In genomic region chr20:49676581-49677291, GRCh38 we compare ENCODE assay signal across 8 cellular contexts. TPM values are rescaled to one million over a fixed set of nuclear protein-coding genes. Genes with fewer than 3 reads are reported as not detected.
DNase-seq lines count a peak whose midpoint lies in the region; ATAC-seq, FAIRE-seq and TF ChIP-seq lines count a peak whose summit lies in the region.

No MANE protein-coding gene starts in this region.

- peak overlapping the region; percentile 75 for H3K27ac ChIP-seq in K562 (ENCODE audit: extremely low read depth, low read depth, low read length)

- no peak for TF ChIP-seq RAD21 in K562 (CRISPR knock-in tag; conservative IDR thresholded peaks at IDR 0.05 in 1 of 2, IDR thresholded peaks at IDR 0.05 in 1 of 2)

- intact Hi-C loops in K562 (cut with micrococcal nuclease), result no loop called here

- no peaks in the 10 kb centered on the region for H3K36me3 Mint-ChIP-seq in mesothelial cell of epicardium

- no peak overlapping the region for H3K4me3 ChIP-seq in K562

- DNase-seq in activated T-cell treated with anti-CD3 and anti-CD28 coated beads, Interleukin-2, amount 50 U/mL, for 1 hour, result peak; percentile 24
- DNase-seq in activated T-cell treated with anti-CD3 and anti-CD28 coated beads for 4 hours, result no peak
- peak; percentile 79 for DNase-seq in RCC 7860 (ENCODE audit: low spot score)
- peak; percentile 37 to 66 (median 49) for DNase-seq in K562 (ENCODE audit: extremely low read depth in 1 of 4, low spot score in 3 of 4)
- no peak for DNase-seq in mesothelial cell of epicardium (ENCODE audit: low spot score in 2 of 2, unreplicated experiment in 2 of 2)
- no peak for DNase-seq in GM19240 (ENCODE audit: insufficient read length, low spot score)

- BruUV-seq in K562 (replicated peaks; lab: Mats Ljungman, UMichigan), result no TSS peak

- H2AFZ ChIP-seq in K562 (ENCODE audit: low read depth, low read length), result no peak overlapping the region

- peak; percentile 41 for ATAC-seq in HG02938 (IDR thresholded peaks at IDR 0.05; ENCODE audit: unreplicated experiment)
- ATAC-seq in K562, result peak; percentile 68
- ATAC-seq in GM21360 (IDR thresholded peaks at IDR 0.05; ENCODE audit: unreplicated experiment), result no peak

- H3K4me1 Mint-ChIP-seq in mesothelial cell of epicardium, result peaks cover 73% of the 10 kb centered on the region

- no peaks in the 10 kb centered on the region for H3K9me3 ChIP-seq in K562 (replicated peaks; ENCODE audit: control insufficient read depth, insufficient read depth, low read depth, low read length)

- peaks cover 9% of the 10 kb centered on the region; the same call in 1 of the 2 replicates for H4K20me1 ChIP-seq in K562 (replicated peaks; ENCODE audit: control insufficient read depth, insufficient read depth, low read length)

- no peak for TF ChIP-seq POLR2A in K562 (conservative IDR thresholded peaks at IDR 0.05)

- peaks cover 13 to 69% of the 10 kb centered on the region in 2 experiments for H3K4me1 ChIP-seq in K562 (replicated peaks in 1 of 2; ENCODE audit: control insufficient read depth in 2 of 2, insufficient read depth in 2 of 2, low read length in 2 of 2)

- WGBS in K562 (ENCODE audit: insufficient coverage, low coverage, missing lambda C conversion rate), result 11% methylated on average over 5 of the region's 6 CpGs

- H3K4me2 ChIP-seq in K562 (ENCODE audit: insufficient read depth, low read length), result peak overlapping the region; percentile 49

- H3K27me3 Mint-ChIP-seq in mesothelial cell of epicardium (ENCODE audit: low read depth), result no peaks in the 10 kb centered on the region

- in situ Hi-C loops in K562 (cut with MboI), result no loop called here

- POLR2A ChIA-PET in K562 (lab: Yijun Ruan, JAX), result interaction anchor here (0.6 to 2.1 kb wide), 4 partner anchors 10 to 31 kb away, joined by 5 to 17 read pairs (median 6); no protein-coding TSS in a partner anchor

- H3K27ac Mint-ChIP-seq in mesothelial cell of epicardium, result peak overlapping the region; percentile 68

- H3K4me3 Mint-ChIP-seq in mesothelial cell of epicardium, result no peak overlapping the region

- CTCF ChIA-PET in K562 (lab: Yijun Ruan, JAX; ENCODE audit: low intra/inter-chr PET ratio), result no interaction called here

- no peaks in the 10 kb centered on the region for H3K9me3 Mint-ChIP-seq in mesothelial cell of epicardium

- TF ChIP-seq CTCF in K562 (IDR thresholded peaks at IDR 0.05 in 2 of 3, conservative IDR thresholded peaks at IDR 0.05 in 1 of 3; ENCODE audit: insufficient read depth in 2 of 3, low read depth in 1 of 3, low read length in 3 of 3) (no peak), mesothelial cell of epicardium (IDR thresholded peaks at IDR 0.05; ENCODE audit: unreplicated experiment) (no peak)

- TF ChIP-seq EP300 in K562 (IDR thresholded peaks at IDR 0.05; ENCODE audit: low read length), result no peak

- H3K79me2 ChIP-seq in K562 (ENCODE audit: control insufficient read depth, insufficient read depth, low read length), result peaks cover 97% of the 10 kb centered on the region

- H3K9me1 ChIP-seq in K562 (ENCODE audit: control insufficient read depth, insufficient read depth, low read length), result no peaks in the 10 kb centered on the region

- no peaks in the 10 kb centered on the region; the same call in 2 of the 3 replicates for H3K36me3 ChIP-seq in K562 (ENCODE audit: control insufficient read depth, insufficient read depth, low read length)

- peak overlapping the region; percentile 38 to 52; a peak in 3 of 4 replicates for H3K9ac ChIP-seq in K562 (ENCODE audit: insufficient read depth in 1 of 2, low read depth in 2 of 2, low read length in 2 of 2)

- H3K27me3 ChIP-seq in K562 (ENCODE audit: control insufficient read depth in 2 of 2, insufficient read depth in 2 of 2, low read length in 2 of 2), result no peaks in the 10 kb centered on the region

- FAIRE-seq in RCC 7860 (lab: Jason Lieb, UNC), result peak; percentile 90
- FAIRE-seq in K562 (lab: Jason Lieb, UNC), result peak; percentile 71

TF ChIP-seq in K562, 482 proteins besides CTCF, POLR2A, EP300 and RAD21 (continues in another document):
- peak; percentile 51; the same call in 1 of the 2 replicates for TF ChIP-seq NFRKB (IDR thresholded peaks at IDR 0.05; ENCODE audit: low read depth)
- no peak for TF ChIP-seq RBM25 (IDR thresholded peaks at IDR 0.05; ENCODE audit: low read depth, low read length, severe bottlenecking)
- TF ChIP-seq NFE2 (IDR thresholded peaks at IDR 0.05; ENCODE audit: low read depth), result peak; percentile 96
- TF ChIP-seq HMBOX1 (IDR thresholded peaks at IDR 0.05), result peak; percentile 10; the same call in 1 of the 2 replicates
- TF ChIP-seq USF2 (CRISPR knock-in tag; IDR thresholded peaks at IDR 0.05), result no peak
- no peak for TF ChIP-seq NR2C1 (IDR thresholded peaks at IDR 0.05)
- TF ChIP-seq NR2C1 (tag; IDR thresholded peaks at IDR 0.05), result no peak
- no peak for TF ChIP-seq MTA3 (IDR thresholded peaks at IDR 0.05; ENCODE audit: borderline replicate concordance)
- TF ChIP-seq ATF4 (CRISPR knock-in tag; IDR thresholded peaks at IDR 0.05), result 0 out of 2 replicates have a peak, but pooled peaks have one; percentile 12
- TF ChIP-seq KDM2B (CRISPR knock-in tag; IDR thresholded peaks at IDR 0.05), result no peak
- no peak for TF ChIP-seq ZBTB26 (CRISPR knock-in tag; IDR thresholded peaks at IDR 0.05)
- peak; percentile 97 for TF ChIP-seq MAFK (IDR thresholded peaks at IDR 0.05; ENCODE audit: low read length)
- no peak for TF ChIP-seq MYNN (IDR thresholded peaks at IDR 0.05)
- TF ChIP-seq MYNN (CRISPR knock-in tag; IDR thresholded peaks at IDR 0.05), result no peak
- TF ChIP-seq MAFF (IDR thresholded peaks at IDR 0.05; ENCODE audit: low read length), result peak; percentile 97
- no peak for TF ChIP-seq MYC (IDR thresholded peaks at IDR 0.05; ENCODE audit: low read depth, low read length)
- TF ChIP-seq MYC (CRISPR knock-in tag; IDR thresholded peaks at IDR 0.05; ENCODE audit: borderline replicate concordance, low read depth), result no peak
- TF ChIP-seq ZNF3 (CRISPR knock-in tag; IDR thresholded peaks at IDR 0.05), result no peak

RNA-seq across cellular contexts. Expression of gene B4GALT5, which starts 36.9 kb away (rescaled TPM):
- total RNA-seq in K562 (2011; cell fraction: chromatin; rRNA removed; ENCODE audit: low replicate concordance), result 25.2 and 26.6 TPM in 2 replicates
- 24.6 and 27.5 TPM in 2 replicates for total RNA-seq in K562 (2011; cell fraction: nucleolus; rRNA removed)
- 39.2 and 61.3 TPM in 2 replicates for total RNA-seq in K562 (2011; cell fraction: nucleoplasm; rRNA removed)
- 8.5 and 9.6 TPM in 2 replicates for total RNA-seq in K562 (2014; rRNA removed)
- 23.4 and 24.2 TPM in 2 replicates for total RNA-seq in K562 (2014; rRNA removed; fragmentation: Illumina TruSeq; extraction: Trizol)
- 24.1 and 25.4 TPM in 2 replicates for total RNA-seq in K562 (2015; rRNA removed; fragmentation: Illumina TruSeq; extraction: Trizol)
- total RNA-seq in K562 (2021), result 23.7 and 25.7 TPM in 2 replicates
- 22.2 and 32.4 TPM in 2 replicates for polyA plus RNA-seq in K562 (2011; rRNA removed)
- 23.3 and 23.6 TPM in 2 replicates for polyA plus RNA-seq in K562 (2011; cell fraction: cytosol; rRNA removed)
- 12.0 and 14.7 TPM in 2 replicates for polyA plus RNA-seq in K562 (2011; cell fraction: nucleus; rRNA removed)
- polyA plus RNA-seq in K562 (2012), result 10.9 and 18.2 TPM in 2 replicates
- 30.9 and 32.6 TPM in 2 replicates for polyA plus RNA-seq in K562 (2014; fragmentation: Illumina TruSeq; extraction: Trizol)
- polyA plus RNA-seq in K562 (2014; fragmentation: Nextera tagmentation; extraction: Ambion mirVana), result 10 to 100 TPM; 12.2 to 17.5 TPM
- 16.4 and 20.0 TPM in 2 replicates for polyA plus RNA-seq in K562 (2014; rRNA removed)
- polyA minus RNA-seq in K562 (2011; rRNA and poly(A)+ RNA removed), result 31.7 and 44.1 TPM in 2 replicates
- 17.4 and 24.1 TPM in 2 replicates for polyA minus RNA-seq in K562 (2011; cell fraction: cytosol; rRNA and poly(A)+ RNA removed)
- 5.0 and 6.2 TPM in 2 replicates for polyA minus RNA-seq in K562 (2011; cell fraction: nucleus; rRNA and poly(A)+ RNA removed)
- total RNA-seq in mesothelial cell of epicardium, result 52.6 to 53.8 TPM (median 52.6 TPM) in 3 replicates

Comparison
In these comparisons a context has a peak if more than half of its experiments do, and no peak if none do; other contexts are left out.
1. DNase-seq: peak in activated T-cell treated with anti-CD3 and anti-CD28 coated beads, Interleukin-2, amount 50 U/mL, for 1 hour (single experiment), RCC 7860 (single experiment) and K562 (4 of 4); none in activated T-cell treated with anti-CD3 and anti-CD28 coated beads for 4 hours (single experiment), mesothelial cell of epicardium (0 of 2) and GM19240 (single experiment).